In genomic region chr7:25851332-25852248, GRCh38 we compare ENCODE assay signal across 7 cellular contexts.
DNase-seq lines count a peak whose midpoint lies in the region; ATAC-seq and TF ChIP-seq lines count a peak whose summit lies in the region.

No MANE protein-coding gene starts in this region.

- DNase-seq in NCI-H446 (lab: John Stamatoyannopoulos, UW) (peak; percentile 89 to 91), lower lobe of right lung (peak; percentile 78)
- peak; percentile 91 for DNase-seq in activated CD4-positive, alpha-beta T cell treated with anti-CD3 and anti-CD28 coated beads, Interleukin-2, amount 10 ng/mL, durations not matched to agents 24 days and 14 days
- DNase-seq in effector CD4-positive, alpha-beta T cell: peak; percentile 30
- DNase-seq in stimulated activated CD8-positive, alpha-beta memory T cell treated with anti-CD3 and anti-CD28 coated beads, Interleukin-12 subunit alpha, Interleukin-12 subunit beta, amount 100 ng/mL, for 1 hour (ENCODE audit: low read depth): peak; percentile 16

- H3K4me3 ChIP-seq in lower lobe of right lung: peak overlapping the region; percentile 27

- H3K4me1 Mint-ChIP-seq in activated CD4-positive, alpha-beta T cell treated with anti-CD3 and anti-CD28 coated beads, Interleukin-2, amount 10 ng/mL, durations not matched to agents 24 days and 14 days: peaks cover 19% of the 10 kb centered on the region

- ATAC-seq in HG03039 (IDR thresholded peaks at IDR 0.05; ENCODE audit: unreplicated experiment) (peak; percentile 56), lower lobe of right lung (peak; percentile 89 to 90)

- peak overlapping the region; percentile 79 for H3K4me3 Mint-ChIP-seq in activated CD4-positive, alpha-beta T cell treated with anti-CD3 and anti-CD28 coated beads, Interleukin-2, amount 10 ng/mL, durations not matched to agents 24 days and 14 days

- H3K27me3 ChIP-seq in lower lobe of right lung (ENCODE audit: low read depth): peaks cover 60% of the 10 kb centered on the region

- no peaks in the 10 kb centered on the region for H3K36me3 ChIP-seq in lower lobe of right lung

- H3K27me3 Mint-ChIP-seq in activated CD4-positive, alpha-beta T cell treated with anti-CD3 and anti-CD28 coated beads, Interleukin-2, amount 10 ng/mL, durations not matched to agents 24 days and 14 days: peaks cover 51% of the 10 kb centered on the region

- peak overlapping the region; percentile 78 for H3K27ac Mint-ChIP-seq in activated CD4-positive, alpha-beta T cell treated with anti-CD3 and anti-CD28 coated beads, Interleukin-2, amount 10 ng/mL, durations not matched to agents 24 days and 14 days

- peaks cover 3% of the 10 kb centered on the region for H3K9me3 Mint-ChIP-seq in activated CD4-positive, alpha-beta T cell treated with anti-CD3 and anti-CD28 coated beads, Interleukin-2, amount 10 ng/mL, durations not matched to agents 24 days and 14 days

- H3K9me3 ChIP-seq in lower lobe of right lung: no peaks in the 10 kb centered on the region

- peak; percentile 85 for TF ChIP-seq CTCF in GM12873 (IDR thresholded peaks at IDR 0.05; ENCODE audit: insufficient read depth, low read depth, low read length, missing control alignments)
- peak; percentile 85 for TF ChIP-seq CTCF in lower lobe of right lung (IDR thresholded peaks at IDR 0.05)

- H3K36me3 Mint-ChIP-seq in activated CD4-positive, alpha-beta T cell treated with anti-CD3 and anti-CD28 coated beads, Interleukin-2, amount 10 ng/mL, durations not matched to agents 24 days and 14 days (ENCODE audit: low read depth): no peaks in the 10 kb centered on the region

- peak overlapping the region; percentile 61 for H3K27ac ChIP-seq in lower lobe of right lung

- intact Hi-C loops in activated CD4-positive, alpha-beta T cell treated with anti-CD3 and anti-CD28 coated beads, Interleukin-2, amount 10 ng/mL, durations not matched to agents 24 days and 14 days (cut with micrococcal nuclease): loop anchor here (2.0 to 10.0 kb wide), 4 partner anchors 284 to 1567 kb away; partner anchors contain the start of gene NPY
- intact Hi-C loops in lower lobe of right lung (cut with DNase I): loop anchor here (10.0 kb wide), 1 partner anchor 587 kb away; no protein-coding TSS in a partner anchor

- H3K4me1 ChIP-seq in lower lobe of right lung: peaks cover 42% of the 10 kb centered on the region

Comparison
In these comparisons a context has a peak if more than half of its experiments do, and no peak if none do; other contexts are left out.
1. Peak in every context shown above with its lines: DNase-seq, ATAC-seq, H3K4me3 ChIP-seq and H3K27ac ChIP-seq.
2. DNase-seq: peak in every context shown above with its lines; median percentile 91 in activated CD4-positive, alpha-beta T cell treated with anti-CD3 and anti-CD28 coated beads, Interleukin-2, amount 10 ng/mL, durations not matched to agents 24 days and 14 days; 90 in NCI-H446; 78 in lower lobe of right lung; 30 in effector CD4-positive, alpha-beta T cell; 16 in stimulated activated CD8-positive, alpha-beta memory T cell treated with anti-CD3 and anti-CD28 coated beads, Interleukin-12 subunit alpha, Interleukin-12 subunit beta, amount 100 ng/mL, for 1 hour.